Comparison of ENCODE assay signal across 8 cellular contexts in genomic region chr10:42782446-42783180, GRCh38. TPM values are rescaled to one million over a fixed set of nuclear protein-coding genes. Genes with fewer than 3 reads are reported as not detected.
DNase-seq lines count a peak whose midpoint lies in the region; ATAC-seq, FAIRE-seq and TF ChIP-seq lines count a peak whose summit lies in the region.

Gene BMS1, plus strand, starts transcription at chr10:42782795. Its CDS starts 1,600 bp downstream, at chr10:42784395.

- CTCF ChIA-PET in WTC11 (lab: Charles Lee) = interaction anchor here (2.1 to 3.0 kb wide), 2 partner anchors 29 to 45 kb away, joined by 8 to 27 read pairs; no protein-coding TSS in a partner anchor

- peak within 1 kb of the TSS; percentile 95 for H3K4me3 Mint-ChIP-seq in WTC11

- H3K36me3 Mint-ChIP-seq in WTC11 = peaks cover 25% of the 10 kb centered on the region

- peak within 1 kb of the TSS; percentile 93 for H3K27ac Mint-ChIP-seq in WTC11

- FAIRE-seq in bronchial epithelial cell (lab: Jason Lieb, UNC) (no peak), small intestine (lab: Jason Lieb, UNC) (no peak)

- DNase-seq in AG08396 (ENCODE audit: low spot score) (peak; percentile 90), NCI-H226 (peak; percentile 89), WTC11 (ENCODE audit: low spot score) (peak; percentile 88), bronchial epithelial cell (ENCODE audit: low read depth) (peak; percentile 84), iPS-NIHi11 (ENCODE audit: low spot score) (peak; percentile 92), small intestine (peak; percentile 93)

- peaks cover 10% of the 10 kb centered on the region for H3K36me3 ChIP-seq in bronchial epithelial cell (ENCODE audit: control insufficient read depth, insufficient read depth, low read length)
- H3K36me3 ChIP-seq in small intestine (ENCODE audit: control insufficient read depth in 2 of 2, insufficient read depth in 2 of 2, low read length in 2 of 2) = peaks cover 2 to 4% of the 10 kb centered on the region in 2 donors

- H3K9me3 ChIP-seq in small intestine (ENCODE audit: control insufficient read depth, low read depth) = no peaks in the 10 kb centered on the region

- POLR2A ChIA-PET in WTC11 (lab: Charles Lee) = interaction anchor here (1.1 to 1.3 kb wide), 2 partner anchors 29 to 53 kb away, joined by 3 to 8 read pairs; no protein-coding TSS in a partner anchor

- no peaks in the 10 kb centered on the region for H3K4me1 ChIP-seq in small intestine (ENCODE audit: control insufficient read depth in 2 of 2, insufficient read depth in 1 of 2, low read depth in 1 of 2, low read length in 1 of 2)

- H3K9me3 Mint-ChIP-seq in WTC11 = no peaks in the 10 kb centered on the region

- H3K4me1 Mint-ChIP-seq in WTC11 = no peaks in the 10 kb centered on the region

- H3K4me3 ChIP-seq in bronchial epithelial cell (ENCODE audit: low read depth, low read length) (peak within 1 kb of the TSS; percentile 76), small intestine (ENCODE audit: low read depth in 1 of 2, low read length in 2 of 2) (peak within 1 kb of the TSS; percentile 54 to 55)

- no peak for TF ChIP-seq CTCF in WTC11 (IDR thresholded peaks at IDR 0.05)
- no peak for TF ChIP-seq CTCF in bronchial epithelial cell (IDR thresholded peaks at IDR 0.05; ENCODE audit: insufficient read depth, low read length, severe bottlenecking)

- H3K27me3 Mint-ChIP-seq in WTC11 (ENCODE audit: low read depth) = peaks cover 35% of the 10 kb centered on the region

- H3K27me3 ChIP-seq in bronchial epithelial cell (ENCODE audit: control insufficient read depth, insufficient read depth, low read length) (no peaks in the 10 kb centered on the region), small intestine (ENCODE audit: control insufficient read depth in 2 of 2, insufficient read depth in 2 of 2, low read length in 2 of 2) (no peaks in the 10 kb centered on the region)

- H3K27ac ChIP-seq in small intestine (ENCODE audit: low read depth in 1 of 2, low read length in 1 of 2) = peak within 1 kb of the TSS; percentile 87 to 95

- ATAC-seq in GM19023 (IDR thresholded peaks at IDR 0.05; ENCODE audit: unreplicated experiment) (peak; percentile 95), HG03196 (IDR thresholded peaks at IDR 0.05; ENCODE audit: unreplicated experiment) (peak; percentile 97), WTC11 (peak; percentile 92)

- 0% methylated on average over 60 of the region's 60 CpGs for WGBS in small intestine, 3 donors

TF ChIP-seq in WTC11, 78 proteins besides CTCF, POLR2A, EP300 and RAD21 (continues in another document):
- peak; percentile 65; the same call in 1 of the 2 replicates for TF ChIP-seq CREM (CRISPR knock-in tag; IDR thresholded peaks at IDR 0.05)
- TF ChIP-seq GTF2I (CRISPR knock-in tag; conservative IDR thresholded peaks at IDR 0.05) = 0 out of 2 replicates have a peak, but pooled peaks have one; percentile 3
- TF ChIP-seq NFYB (CRISPR knock-in tag; conservative IDR thresholded peaks at IDR 0.05; ENCODE audit: low read depth) = no peak
- TF ChIP-seq ZBTB21 (CRISPR knock-in tag; IDR thresholded peaks at IDR 0.05; ENCODE audit: borderline replicate concordance) = no peak
- no peak; the same call in 1 of the 2 replicates for TF ChIP-seq E2F4 (CRISPR knock-in tag; IDR thresholded peaks at IDR 0.05; ENCODE audit: borderline replicate concordance, low read depth)
- no peak for TF ChIP-seq MXD4 (CRISPR knock-in tag; IDR thresholded peaks at IDR 0.05; ENCODE audit: borderline replicate concordance)
- peak; percentile 73; the same call in 1 of the 2 replicates for TF ChIP-seq TEAD1 (CRISPR knock-in tag; IDR thresholded peaks at IDR 0.05)
- no peak for TF ChIP-seq ATF3 (CRISPR knock-in tag; conservative IDR thresholded peaks at IDR 0.05)
- no peak for TF ChIP-seq ZNF263 (CRISPR knock-in tag; IDR thresholded peaks at IDR 0.05; ENCODE audit: low read depth)
- peak; percentile 45 for TF ChIP-seq HMGA2 (CRISPR knock-in tag; IDR thresholded peaks at IDR 0.05)
- TF ChIP-seq FOXP4 (CRISPR knock-in tag; IDR thresholded peaks at IDR 0.05) = no peak
- TF ChIP-seq ERG (CRISPR knock-in tag; IDR thresholded peaks at IDR 0.05) = peak; percentile 86; the same call in 1 of the 2 replicates
- TF ChIP-seq TEAD4 (CRISPR knock-in tag; IDR thresholded peaks at IDR 0.05) = peak; percentile 73
- TF ChIP-seq E2F1 (CRISPR knock-in tag; IDR thresholded peaks at IDR 0.05) = peak; percentile 83; the same call in 1 of the 2 replicates
- TF ChIP-seq ZMAT4 (CRISPR knock-in tag; IDR thresholded peaks at IDR 0.05) = no peak
- no peak for TF ChIP-seq TCF7 (CRISPR knock-in tag; IDR thresholded peaks at IDR 0.05; ENCODE audit: low read depth)

RNA-seq across cellular contexts. Expression of gene BMS1, which starts in this region (rescaled TPM):
- total RNA-seq in WTC11 (2021) (31.7 to 37.7 TPM (median 31.9 TPM) in 3 replicates), bronchial epithelial cell (14.7 and 18.8 TPM in 2 replicates)
- polyA plus RNA-seq in small intestine = 10 to 100 TPM in 1 of 3 donors, 1 to 10 TPM in 2; 6.8 to 10.6 (median 7.4) TPM

Comparison
In these comparisons a context has a peak if more than half of its experiments do, and no peak if none do; other contexts are left out.
1. Peak in every context shown above with its lines: DNase-seq, ATAC-seq, H3K4me3 ChIP-seq and H3K27ac ChIP-seq.